Comparison of ENCODE assay signal across 8 cellular contexts in the genomic region with DNA sequence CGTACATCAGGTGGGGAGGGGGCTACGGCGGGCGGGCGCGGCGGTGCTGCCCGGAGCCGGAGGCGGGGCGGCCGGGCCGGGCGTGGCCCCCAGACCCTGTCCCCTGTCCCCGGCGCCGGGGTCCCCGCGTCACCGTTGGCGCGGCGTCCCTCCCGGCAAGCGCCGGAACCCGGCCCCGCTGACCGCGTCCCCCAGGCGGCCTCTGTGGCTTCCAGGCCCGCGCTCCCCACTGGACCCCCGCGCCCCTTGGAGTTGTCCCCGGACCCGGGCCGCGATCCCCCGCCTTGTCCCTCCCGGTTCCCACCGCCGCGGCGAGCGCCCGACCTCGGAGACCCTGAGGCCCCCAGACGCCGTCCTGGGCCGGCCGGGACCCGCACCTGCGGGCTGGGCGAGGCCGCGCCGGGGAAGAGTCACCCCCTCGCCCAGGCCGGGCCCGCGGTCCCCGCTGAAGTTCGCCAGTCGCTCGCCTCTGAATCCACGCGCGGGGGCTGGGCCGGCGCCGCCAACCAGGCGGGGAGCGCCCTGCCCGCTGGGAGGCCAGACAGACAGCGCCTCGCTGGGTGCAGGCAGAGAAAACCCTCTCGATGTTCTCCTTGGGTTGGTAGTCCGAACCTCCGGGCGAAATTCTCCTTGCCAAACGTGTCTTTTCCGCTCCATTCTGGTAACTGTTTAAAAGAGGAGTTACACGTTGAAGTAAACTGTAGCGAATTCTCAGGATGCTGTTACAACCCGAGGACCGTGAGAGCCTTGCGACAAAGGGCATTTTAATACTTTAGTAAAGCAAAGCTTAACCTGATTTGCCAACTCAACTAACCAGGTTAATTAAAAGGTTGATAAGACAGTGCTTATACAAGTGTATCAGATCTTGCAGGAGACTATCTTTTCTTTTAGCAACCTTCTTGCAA. TPM values are rescaled to one million over a fixed set of nuclear protein-coding genes. Genes with fewer than 3 reads are reported as not detected.
A peak's percentile ranks its signal among the peaks of the same experiment; 100 is the strongest.
DNase-seq lines count a peak whose midpoint lies in the region; ATAC-seq, FAIRE-seq and TF ChIP-seq lines count a peak whose summit lies in the region.

No MANE protein-coding gene starts in this region.

- TF ChIP-seq POLR2A in A549 (IDR thresholded peaks at IDR 0.05; ENCODE audit: low read length), result no peak

- intact Hi-C loops in Right ventricle myocardium superior (cut with DNase I), result loop anchor here (10.0 kb wide), 1 partner anchor 111 kb away; no protein-coding TSS in a partner anchor

- no peak for FAIRE-seq in A549 (lab: Jason Lieb, UNC)

- H3K27me3 ChIP-seq in SJCRH30, result no peaks in the 10 kb centered on the region

- H3K27ac Mint-ChIP-seq in activated naive CD8-positive, alpha-beta T cell treated with anti-CD3 and anti-CD28 coated beads for 36 hours, result peak overlapping the region; percentile 44
- H3K27ac Mint-ChIP-seq in osteocyte (ENCODE audit: unreplicated experiment), result peak overlapping the region; percentile 75

- H3K4me1 ChIP-seq in A549 (peaks cover 44% of the 10 kb centered on the region), SJCRH30 (no peaks in the 10 kb centered on the region)

- peak overlapping the region; percentile 97 for H3K4me3 Mint-ChIP-seq in activated naive CD8-positive, alpha-beta T cell treated with anti-CD3 and anti-CD28 coated beads for 36 hours
- peak overlapping the region; percentile 94 for H3K4me3 Mint-ChIP-seq in osteocyte (ENCODE audit: unreplicated experiment)

- 3% methylated on average over 25 of the region's 88 CpGs for WGBS in A549 (ENCODE audit: missing lambda C conversion rate)

- peak; percentile 25 to 34 for DNase-seq in A549 (ENCODE audit: low read depth in 1 of 2, low spot score in 1 of 2)
- DNase-seq in SJCRH30, result peak; percentile 6 to 13
- peak; percentile 62 for DNase-seq in activated naive CD8-positive, alpha-beta T cell treated with anti-CD3 and anti-CD28 coated beads for 36 hours
- peak; percentile 74 for DNase-seq in Right ventricle myocardium superior
- DNase-seq in osteocyte (ENCODE audit: extremely low spot score, unreplicated experiment), result peak; percentile 86
- DNase-seq in ureter (ENCODE audit: low spot score), result peak; percentile 65

- H3K27me3 Mint-ChIP-seq in activated naive CD8-positive, alpha-beta T cell treated with anti-CD3 and anti-CD28 coated beads for 36 hours, result no peaks in the 10 kb centered on the region
- H3K27me3 Mint-ChIP-seq in osteocyte (ENCODE audit: unreplicated experiment), result no peaks in the 10 kb centered on the region

- H3K4me3 ChIP-seq in A549 (peak overlapping the region; percentile 76), SJCRH30 (peak overlapping the region; percentile 87)

- H3K9me3 ChIP-seq in A549 (no peaks in the 10 kb centered on the region), SJCRH30 (replicated peaks) (no peaks in the 10 kb centered on the region)

- no peaks in the 10 kb centered on the region for H3K9me3 Mint-ChIP-seq in activated naive CD8-positive, alpha-beta T cell treated with anti-CD3 and anti-CD28 coated beads for 36 hours
- H3K9me3 Mint-ChIP-seq in osteocyte (ENCODE audit: unreplicated experiment), result no peaks in the 10 kb centered on the region

- POLR2A ChIA-PET in A549 (lab: Yijun Ruan, JAX), result interaction anchor here (0.9 to 1.2 kb wide), 3 partner anchors 17 to 418 kb away, joined by 3 to 6 read pairs (median 4); no protein-coding TSS in a partner anchor

- TF ChIP-seq EP300 in A549 (IDR thresholded peaks at IDR 0.05), result no peak

- CTCF ChIA-PET in A549 (lab: Yijun Ruan, JAX), result interaction anchor here (1.2 to 1.4 kb wide), 3 partner anchors 54 to 280 kb away, joined by 3 to 5 read pairs (median 4); partner anchors contain the start of gene ATMIN

- H3K36me3 ChIP-seq in SJCRH30, result no peaks in the 10 kb centered on the region

- peak overlapping the region; percentile 83 to 89 for H3K27ac ChIP-seq in A549
- H3K27ac ChIP-seq in SJCRH30, result no peak overlapping the region

- peaks cover 59% of the 10 kb centered on the region for H3K4me1 Mint-ChIP-seq in activated naive CD8-positive, alpha-beta T cell treated with anti-CD3 and anti-CD28 coated beads for 36 hours
- H3K4me1 Mint-ChIP-seq in osteocyte (ENCODE audit: unreplicated experiment), result peaks cover 54% of the 10 kb centered on the region

- ATAC-seq in A549 (peak; percentile 42 to 67), GM18517 (IDR thresholded peaks at IDR 0.05; ENCODE audit: unreplicated experiment) (peak; percentile 30), HG03066 (IDR thresholded peaks at IDR 0.05; ENCODE audit: low read depth, unreplicated experiment) (peak; percentile 35), Right ventricle myocardium superior (ENCODE audit: poor library complexity) (peak; percentile 71)

- TF ChIP-seq CTCF in A549 (IDR thresholded peaks at IDR 0.05) (no peak), osteocyte (IDR thresholded peaks at IDR 0.05) (no peak)

- no peak for TF ChIP-seq RAD21 in A549 (conservative IDR thresholded peaks at IDR 0.05 in 1 of 2, IDR thresholded peaks at IDR 0.05 in 1 of 2)

- peaks cover 2% of the 10 kb centered on the region for H3K36me3 Mint-ChIP-seq in activated naive CD8-positive, alpha-beta T cell treated with anti-CD3 and anti-CD28 coated beads for 36 hours
- H3K36me3 Mint-ChIP-seq in osteocyte (ENCODE audit: unreplicated experiment), result no peaks in the 10 kb centered on the region

- peak overlapping the region; percentile 94 for H3K4me2 ChIP-seq in A549

TF ChIP-seq in A549, 52 proteins besides CTCF, POLR2A, EP300 and RAD21:
- TF ChIP-seq BHLHE40 (IDR thresholded peaks at IDR 0.05; ENCODE audit: low read depth, low read length), result no peak

RNA-seq across cellular contexts. Expression of gene GAN, which starts 0.8 kb away (rescaled TPM):
- 6.5 and 8.1 TPM in 2 replicates for polyA plus RNA-seq in A549 (2011; rRNA removed)
- polyA plus RNA-seq in A549 (2012; cell fraction: cytosol; rRNA removed), result 1.2 and 1.3 TPM in 2 replicates
- polyA plus RNA-seq in A549 (2012; cell fraction: nucleus; rRNA removed), result 1.5 and 1.9 TPM in 2 replicates
- polyA plus RNA-seq in A549 (2017; fragmentation: RNase III; extraction: RNeasy Plus Mini Kit Qiagen cat#74134 plus additional on column Dnase treatment), result 2.5 to 2.8 TPM (median 2.8 TPM) in 3 replicates
- 19.2 and 24.0 TPM in 2 replicates for polyA minus RNA-seq in A549 (2011; rRNA and poly(A)+ RNA removed)
- total RNA-seq in SJCRH30 (2014; rRNA removed; shearing (Covaris generic)), result 7.9 and 10.0 TPM in 2 replicates
- total RNA-seq in activated naive CD8-positive, alpha-beta T cell treated with anti-CD3 and anti-CD28 coated beads for 36 hours, result 10 to 100 TPM in 1 of 2 experiments, 1 to 10 TPM in 1; 10.0 to 10.7 TPM
- total RNA-seq in Right ventricle myocardium superior, result 9.0 TPM
- total RNA-seq in osteocyte, result 9.2 and 11.9 TPM in 2 replicates
- total RNA-seq in ureter, result 16.9 TPM

Comparison
In these comparisons a context has a peak if more than half of its experiments do, and no peak if none do; other contexts are left out.
1. DNase-seq: peak in every context shown above with its lines; median percentile 86 in osteocyte; 74 in Right ventricle myocardium superior; 65 in ureter; 62 in activated naive CD8-positive, alpha-beta T cell treated with anti-CD3 and anti-CD28 coated beads for 36 hours; 30 in A549; 10 in SJCRH30.